14 cellular contexts compared by ENCODE assay signal in genomic region chr12:120787889-120788288, GRCh38.
DNase-seq lines count a peak whose midpoint lies in the region; ATAC-seq and TF ChIP-seq lines count a peak whose summit lies in the region.
"Had no signal": no experiment of that assay in that cellular context is flagged by ENCODE, and none has a peak within 500 bp of the region (broad histone marks: within the 10 kb centered on the region; RNA-seq: fewer than 3 reads in every experiment).

No MANE protein-coding gene starts in this region.

- 73 to 76% methylated on average over 3 of the region's 3 CpGs for WGBS in heart right ventricle, 2 donors
- 97 to 98% methylated on average over 3 of the region's 3 CpGs for WGBS in lung, 2 donors
- 73 to 77% methylated on average over 3 of the region's 3 CpGs for WGBS in tibial nerve, 2 donors

- TF ChIP-seq CTCF in heart right ventricle (IDR thresholded peaks at IDR 0.05) = no peak
- no peak for TF ChIP-seq CTCF in CD8-positive, alpha-beta T cell (IDR thresholded peaks at IDR 0.05)
- TF ChIP-seq CTCF in lung (IDR thresholded peaks at IDR 0.05; ENCODE audit: control extremely low read depth, extremely low read depth) = no peak
- no peak for TF ChIP-seq CTCF in tibial nerve (IDR thresholded peaks at IDR 0.05)

- intact Hi-C loops in heart right ventricle (cut with DNase I) (no loop called here), left cardiac atrium (cut with DNase I) (no loop called here)
- intact Hi-C loops in CD8-positive, alpha-beta T cell (cut with DNase I, micrococcal nuclease) = no loop called here

- H3K36me3 ChIP-seq in heart right ventricle = peaks cover 0 to 24% (median 4%) of the 10 kb centered on the region in 9 donors
- no peaks in the 10 kb centered on the region for H3K36me3 ChIP-seq in CD8-positive, alpha-beta T cell (ENCODE audit: insufficient read depth, low read length)
- H3K36me3 ChIP-seq in SK-N-MC (ENCODE audit: insufficient read depth, low read length) = peaks cover 10% of the 10 kb centered on the region; the same call in 1 of the 2 replicates
- H3K36me3 ChIP-seq in lung (ENCODE audit: control insufficient read depth in 2 of 2, insufficient read depth in 2 of 2, low read length in 2 of 2) = peaks cover 3% of the 10 kb centered on the region in 2 donors
- peaks cover 0 to 17% (median 0%) of the 10 kb centered on the region in 3 donors for H3K36me3 ChIP-seq in tibial nerve

- no peaks in the 10 kb centered on the region for H3K27me3 ChIP-seq in heart right ventricle
- H3K27me3 ChIP-seq in CD8-positive, alpha-beta T cell (ENCODE audit: insufficient read depth, low read length) = no peaks in the 10 kb centered on the region
- no peaks in the 10 kb centered on the region for H3K27me3 ChIP-seq in lung (ENCODE audit: control insufficient read depth, insufficient read depth)
- H3K27me3 ChIP-seq in tibial nerve = no peaks in the 10 kb centered on the region
- H3K27me3 ChIP-seq: BLaER1 had no signal

- H3K36me3 Mint-ChIP-seq in CD8-positive, alpha-beta T cell = peaks cover 52% of the 10 kb centered on the region

- peaks cover 28% of the 10 kb centered on the region for H3K4me1 Mint-ChIP-seq in CD8-positive, alpha-beta T cell (ENCODE audit: low read depth)

- H3K27ac ChIP-seq in heart right ventricle (no peak overlapping the region), SK-N-MC (peak overlapping the region; percentile 27; the same call in 1 of the 2 replicates), lung (ENCODE audit: low read depth in 1 of 2, low read length in 1 of 2) (no peak overlapping the region), tibial nerve (no peak overlapping the region)
- no peak overlapping the region for H3K27ac ChIP-seq in CD8-positive, alpha-beta T cell (ENCODE audit: low read depth, low read length)
- H3K27ac ChIP-seq: A549, BLaER1 had no signal

- POLR2A ChIA-PET in CD8-positive, alpha-beta T cell (lab: Charles Lee) = no interaction called here

- H3K4me3 Mint-ChIP-seq in CD8-positive, alpha-beta T cell = no peak overlapping the region

- DNase-seq in heart right ventricle = no peak
- DNase-seq in left cardiac atrium = no peak
- DNase-seq in CD8-positive, alpha-beta T cell = no peak
- DNase-seq in SK-N-MC (ENCODE audit: low read depth, low spot score) = no peak
- peak; percentile 5 for DNase-seq in lung (ENCODE audit: low spot score)
- DNase-seq in NCI-H2196 (lab: John Stamatoyannopoulos, UW; ENCODE audit: unreplicated experiment) = no peak
- no peak for DNase-seq in tibial nerve (ENCODE audit: low spot score in 2 of 2)
- DNase-seq in NCI-H1436 (lab: John Stamatoyannopoulos, UW) = no peak
- DNase-seq: AML-193, Calu3, DMS 273 treated with DMSO at 0.1 percent for 48 hours, HCEC 1CT had no signal

- TF ChIP-seq EP300 in tibial nerve (IDR thresholded peaks at IDR 0.05) = no peak

- no peak for TF ChIP-seq POLR2A in tibial nerve (IDR thresholded peaks at IDR 0.05)

- ATAC-seq in heart right ventricle (peak in 5 of 8 donors; percentile 26 to 71 (median 48)), left cardiac atrium (no peak), lung (ENCODE audit: insufficient read depth, low FRiP score) (no peak)
- ATAC-seq in CD8-positive, alpha-beta T cell = no peak
- ATAC-seq: A549 had no signal

- H3K9me3 Mint-ChIP-seq in CD8-positive, alpha-beta T cell = no peaks in the 10 kb centered on the region

- H3K9me3 ChIP-seq in heart right ventricle = no peaks in the 10 kb centered on the region
- no peaks in the 10 kb centered on the region for H3K9me3 ChIP-seq in CD8-positive, alpha-beta T cell (ENCODE audit: low read length)
- no peaks in the 10 kb centered on the region for H3K9me3 ChIP-seq in SK-N-MC (ENCODE audit: low read depth, low read length)
- H3K9me3 ChIP-seq in lung (ENCODE audit: control insufficient read depth in 2 of 2, insufficient read depth in 1 of 2, low read length in 1 of 2) = no peaks in the 10 kb centered on the region
- H3K9me3 ChIP-seq in tibial nerve = no peaks in the 10 kb centered on the region
- H3K9me3 ChIP-seq: A549, BLaER1 had no signal

- H3K4me3 ChIP-seq in heart right ventricle = no peak overlapping the region
- no peak overlapping the region for H3K4me3 ChIP-seq in CD8-positive, alpha-beta T cell (ENCODE audit: low read depth, low read length)
- H3K4me3 ChIP-seq in SK-N-MC = no peak overlapping the region
- no peak overlapping the region for H3K4me3 ChIP-seq in lung
- no peak overlapping the region for H3K4me3 ChIP-seq in tibial nerve
- H3K4me3 ChIP-seq: A549, BLaER1 had no signal

- no peaks in the 10 kb centered on the region for H3K27me3 Mint-ChIP-seq in CD8-positive, alpha-beta T cell (ENCODE audit: low read depth)

- CTCF ChIA-PET in CD8-positive, alpha-beta T cell (lab: Charles Lee) = no interaction called here

- H3K4me1 ChIP-seq in heart right ventricle (peaks cover 0 to 51% (median 20%) of the 10 kb centered on the region in 9 donors), lung (ENCODE audit: control insufficient read depth in 2 of 2, insufficient read depth in 2 of 2, low read length in 2 of 2) (peaks cover 3 to 21% of the 10 kb centered on the region in 2 donors), tibial nerve (peaks cover 0 to 14% (median 0%) of the 10 kb centered on the region in 4 donors)
- H3K4me1 ChIP-seq in CD8-positive, alpha-beta T cell (ENCODE audit: insufficient read depth, low read length) = peaks cover 3% of the 10 kb centered on the region

- peak overlapping the region; percentile 8 for H3K27ac Mint-ChIP-seq in CD8-positive, alpha-beta T cell

- no peak overlapping the region for H3K9ac ChIP-seq in SK-N-MC (ENCODE audit: insufficient read length)
- H3K9ac ChIP-seq: BLaER1 had no signal

Comparison
In these comparisons a context has a peak if more than half of its experiments do, and no peak if none do; other contexts are left out.
1. ATAC-seq: peak in heart right ventricle (5 of 8); none in left cardiac atrium (0 of 2), CD8-positive, alpha-beta T cell (single experiment) and lung (single experiment).